ENCODE assay signal across 21 cellular contexts in genomic region chr3:11534783-11535081, GRCh38.
DNase-seq lines count a peak whose midpoint lies in the region; ATAC-seq, FAIRE-seq and TF ChIP-seq lines count a peak whose summit lies in the region.
"Had no signal": no experiment of that assay in that cellular context is flagged by ENCODE, and none has a peak within 500 bp of the region (broad histone marks: within the 10 kb centered on the region; RNA-seq: fewer than 3 reads in every experiment).

No MANE protein-coding gene starts in this region.

- no peak for TF ChIP-seq EP300 in suprapubic skin (IDR thresholded peaks at IDR 0.05)

- H3K27me3 Mint-ChIP-seq in GM23338 (ENCODE audit: insufficient read depth, low read depth, poor library complexity) (peaks cover 12% of the 10 kb centered on the region), nephron (ENCODE audit: low read depth) (no peaks in the 10 kb centered on the region)
- no peaks in the 10 kb centered on the region for H3K27me3 Mint-ChIP-seq in activated T-cell treated with anti-CD3 and anti-CD28 coated beads, Interleukin-2, amount 50 U/mL, for 24 hours
- H3K27me3 Mint-ChIP-seq: CD4-positive, CD25-positive, alpha-beta regulatory T cell had no signal

- ATAC-seq in GM23338 = peak; percentile 19

- no peaks in the 10 kb centered on the region for H3K79me2 ChIP-seq in GM23338 (replicated peaks; ENCODE audit: insufficient read depth)

- no peaks in the 10 kb centered on the region for H4K20me1 ChIP-seq in GM23338 (replicated peaks; ENCODE audit: insufficient read depth)

- 92% methylated on average over 6 of the region's 6 CpGs for WGBS in suprapubic skin

- H3K27ac Mint-ChIP-seq in GM23338 (no peak overlapping the region), nephron (peak overlapping the region; percentile 92 to 98 (median 94))
- H3K27ac Mint-ChIP-seq in activated T-cell treated with anti-CD3 and anti-CD28 coated beads, Interleukin-2, amount 50 U/mL, for 24 hours = no peak overlapping the region
- H3K27ac Mint-ChIP-seq: CD4-positive, CD25-positive, alpha-beta regulatory T cell had no signal

- H3K9me2 ChIP-seq in GM23338 (ENCODE audit: insufficient read depth) = no peaks in the 10 kb centered on the region

- H3K27ac ChIP-seq in GM23338 (ENCODE audit: low read depth) (no peak overlapping the region), VCaP (peak overlapping the region; percentile 2; the same call in 1 of the 2 replicates), suprapubic skin (peak overlapping the region; percentile 71)

- no peak for FAIRE-seq in RCC 7860 (lab: Jason Lieb, UNC)
- FAIRE-seq: H54 had no signal

- H3K36me3 Mint-ChIP-seq in GM23338 (ENCODE audit: low read depth) (no peaks in the 10 kb centered on the region), nephron (ENCODE audit: low read depth) (peaks cover 6% of the 10 kb centered on the region)
- H3K36me3 Mint-ChIP-seq in activated T-cell treated with anti-CD3 and anti-CD28 coated beads, Interleukin-2, amount 50 U/mL, for 24 hours (ENCODE audit: low read depth) = no peaks in the 10 kb centered on the region

- H3K9me3 ChIP-seq in suprapubic skin = no peaks in the 10 kb centered on the region
- H3K9me3 ChIP-seq: BE2C had no signal

- no peak for DNase-seq in GM23338 (ENCODE audit: low spot score)
- no peak for DNase-seq in suprapubic skin (ENCODE audit: low spot score in 2 of 2)
- no peak for DNase-seq in UCSD-AML1 (lab: John Stamatoyannopoulos, UW; ENCODE audit: unreplicated experiment)
- no peak for DNase-seq in activated T-cell treated with anti-CD3 and anti-CD28 coated beads, Interleukin-2, amount 50 U/mL, for 24 hours
- no peak for DNase-seq in hepatic stellate cell (ENCODE audit: low spot score)
- no peak for DNase-seq in RCC 7860 (ENCODE audit: low spot score)
- DNase-seq: BE2C; CD4-positive, CD25-positive, alpha-beta regulatory T cell; EL; Karpas-422; MV-4-11; NCI-H1105 treated with DMSO at 0.1 percent for 48 hours; NCI-H1694; NCI-H2081; NCI-H2171; NCI-H524 treated with DMSO at 0.1 percent for 48 hours; NCI-H82; Right ventricle myocardium superior had no signal

- H3K36me3 ChIP-seq in GM23338 (ENCODE audit: insufficient read depth) (no peaks in the 10 kb centered on the region), suprapubic skin (no peaks in the 10 kb centered on the region)
- H3K36me3 ChIP-seq: BE2C had no signal

- H3K4me3 Mint-ChIP-seq in GM23338 (no peak overlapping the region), nephron (peak overlapping the region in 1 of 3 experiments; percentile 43)
- no peak overlapping the region for H3K4me3 Mint-ChIP-seq in activated T-cell treated with anti-CD3 and anti-CD28 coated beads, Interleukin-2, amount 50 U/mL, for 24 hours
- H3K4me3 Mint-ChIP-seq: CD4-positive, CD25-positive, alpha-beta regulatory T cell had no signal

- no peaks in the 10 kb centered on the region for H3K27me3 ChIP-seq in GM23338 (ENCODE audit: insufficient read depth)
- no peaks in the 10 kb centered on the region for H3K27me3 ChIP-seq in suprapubic skin
- H3K27me3 ChIP-seq: BE2C had no signal

- no peak for TF ChIP-seq POLR2A in suprapubic skin (IDR thresholded peaks at IDR 0.05)

- no peak overlapping the region for H2AFZ ChIP-seq in GM23338

- H3K4me2 ChIP-seq in GM23338 = no peak overlapping the region

- H3F3A ChIP-seq in GM23338 (replicated peaks; ENCODE audit: low read depth) = no peaks in the 10 kb centered on the region

- H3K4me1 ChIP-seq in GM23338 (ENCODE audit: insufficient read depth) (no peaks in the 10 kb centered on the region), suprapubic skin (peaks cover 33% of the 10 kb centered on the region)
- H3K4me1 ChIP-seq: BE2C had no signal

- no peaks in the 10 kb centered on the region for H3K9me3 Mint-ChIP-seq in GM23338
- no peaks in the 10 kb centered on the region for H3K9me3 Mint-ChIP-seq in nephron
- no peaks in the 10 kb centered on the region for H3K9me3 Mint-ChIP-seq in activated T-cell treated with anti-CD3 and anti-CD28 coated beads, Interleukin-2, amount 50 U/mL, for 24 hours

- H3K4me3 ChIP-seq in GM23338 = no peak overlapping the region
- no peak overlapping the region for H3K4me3 ChIP-seq in suprapubic skin

- H3K4me1 Mint-ChIP-seq in GM23338 (no peaks in the 10 kb centered on the region; the same call in 2 of the 3 replicates), nephron (peaks cover 70% of the 10 kb centered on the region)
- H3K4me1 Mint-ChIP-seq in activated T-cell treated with anti-CD3 and anti-CD28 coated beads, Interleukin-2, amount 50 U/mL, for 24 hours (ENCODE audit: low read depth) = no peaks in the 10 kb centered on the region

- TF ChIP-seq CTCF in GM23338 (conservative IDR thresholded peaks at IDR 0.05; ENCODE audit: low read depth in 2 of 2) (no peak), VCaP (conservative IDR thresholded peaks at IDR 0.05) (no peak), nephron (IDR thresholded peaks at IDR 0.05; ENCODE audit: unreplicated experiment in 3 of 3) (no peak), suprapubic skin (IDR thresholded peaks at IDR 0.05) (no peak)

TF ChIP-seq in GM23338, 12 proteins besides CTCF, POLR2A, EP300 and RAD21 (continues in another document):
- TF ChIP-seq ZNF462 (CRISPR knock-in tag; IDR thresholded peaks at IDR 0.05) (no peak), ZNF114 (CRISPR knock-in tag; IDR thresholded peaks at IDR 0.05) (no peak), NANOG (IDR thresholded peaks at IDR 0.05; ENCODE audit: borderline replicate concordance) (no peak), JUNB (IDR thresholded peaks at IDR 0.05; ENCODE audit: unreplicated experiment) (no peak), STAT1 (IDR thresholded peaks at IDR 0.05; ENCODE audit: unreplicated experiment) (no peak), CREB1 (CRISPR knock-in tag; IDR thresholded peaks at IDR 0.05; ENCODE audit: low read depth) (no peak)

Comparison
In these comparisons a context has a peak if more than half of its experiments do, and no peak if none do; other contexts are left out.
1. H3K27ac Mint-ChIP-seq: peak in nephron (3 of 3); none in GM23338 (single experiment) and activated T-cell treated with anti-CD3 and anti-CD28 coated beads, Interleukin-2, amount 50 U/mL, for 24 hours (single experiment).